Comparison of ENCODE assay signal across 20 cellular contexts in the genomic region with DNA sequence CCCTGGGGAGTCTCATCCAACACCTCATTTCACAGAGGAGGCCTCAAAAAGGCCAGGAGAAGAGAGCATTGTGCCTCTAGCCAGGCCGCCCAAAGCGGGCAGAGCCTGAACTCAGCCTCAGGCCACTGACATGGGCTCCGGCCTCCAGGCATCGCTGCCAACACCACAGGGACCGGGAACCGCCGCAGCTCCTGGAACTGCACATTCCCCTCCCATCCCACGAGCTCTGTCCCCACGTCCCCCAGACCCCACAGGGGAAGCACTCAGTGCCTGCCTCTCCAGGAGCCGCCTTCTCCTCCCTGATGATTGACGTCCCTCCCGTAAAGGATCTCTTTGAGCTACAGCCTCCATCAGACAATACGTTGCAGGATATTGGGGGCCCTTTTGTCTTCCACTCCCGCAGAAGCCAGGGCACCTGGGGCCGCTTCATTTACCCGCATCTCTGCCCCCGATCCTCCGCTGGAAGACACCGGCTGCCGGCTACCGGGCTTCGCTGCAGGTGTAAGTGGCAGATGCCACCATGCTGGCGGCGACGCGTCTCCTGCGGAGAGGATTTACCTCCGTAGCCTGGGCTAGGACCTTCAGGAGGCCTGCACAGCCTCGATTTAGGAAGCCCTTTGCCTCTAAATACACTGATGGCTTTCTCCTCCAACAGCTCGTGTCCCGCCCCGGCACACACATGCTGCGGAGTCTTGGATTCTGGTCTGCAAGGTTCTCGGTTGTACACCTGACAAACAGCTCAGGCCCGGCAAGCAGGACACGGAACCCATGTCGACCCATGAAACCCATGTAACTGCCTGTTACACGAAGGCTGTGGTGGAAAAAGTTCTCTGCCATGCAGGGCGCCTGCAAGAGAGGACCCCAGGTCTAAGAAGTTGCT.
DNase-seq lines count a peak whose midpoint lies in the region; ATAC-seq, FAIRE-seq and TF ChIP-seq lines count a peak whose summit lies in the region.
"Had no signal": no experiment of that assay in that cellular context is flagged by ENCODE, and none has a peak within 500 bp of the region (broad histone marks: within the 10 kb centered on the region; RNA-seq: fewer than 3 reads in every experiment).

No MANE protein-coding gene starts in this region.

- no peaks in the 10 kb centered on the region for H3K79me2 ChIP-seq in astrocyte (ENCODE audit: insufficient read depth, low read length)

- H3K9me3 ChIP-seq in astrocyte (ENCODE audit: insufficient read depth, low read depth, low read length) (no peaks in the 10 kb centered on the region), endodermal cell (ENCODE audit: control insufficient read depth, low read length) (no peaks in the 10 kb centered on the region)
- H3K9me3 ChIP-seq: BLaER1, Caco-2 had no signal

- ATAC-seq in GM18861 (IDR thresholded peaks at IDR 0.05; ENCODE audit: unreplicated experiment) (no peak), HG03159 (IDR thresholded peaks at IDR 0.05; ENCODE audit: unreplicated experiment) (no peak)
- ATAC-seq: CD8-positive, alpha-beta T cell; GM23338 had no signal

- no peaks in the 10 kb centered on the region for H3K4me1 Mint-ChIP-seq in astrocyte (ENCODE audit: low read depth, unreplicated experiment)
- H3K4me1 Mint-ChIP-seq in endodermal cell = peaks cover 3% of the 10 kb centered on the region
- H3K4me1 Mint-ChIP-seq in progenitor cell of endocrine pancreas (ENCODE audit: low read depth) = peaks cover 11% of the 10 kb centered on the region
- H3K4me1 Mint-ChIP-seq: B cell; CD4-positive, CD25-positive, alpha-beta regulatory T cell; GM23338 had no signal

- H3K4me1 ChIP-seq in astrocyte (ENCODE audit: insufficient read depth, low read length) (no peaks in the 10 kb centered on the region), endodermal cell (ENCODE audit: control insufficient read depth, insufficient read depth, low read length) (peaks cover 3% of the 10 kb centered on the region)
- H3K4me1 ChIP-seq: Caco-2 had no signal

- H4K20me1 ChIP-seq in astrocyte (ENCODE audit: insufficient read depth, low read length) = no peaks in the 10 kb centered on the region
- H4K20me1 ChIP-seq: BLaER1 had no signal

- H3K36me3 Mint-ChIP-seq in astrocyte (ENCODE audit: low read depth, unreplicated experiment) = no peaks in the 10 kb centered on the region
- no peaks in the 10 kb centered on the region for H3K36me3 Mint-ChIP-seq in endodermal cell (ENCODE audit: low read depth)
- H3K36me3 Mint-ChIP-seq in progenitor cell of endocrine pancreas (ENCODE audit: insufficient read depth) = no peaks in the 10 kb centered on the region
- H3K36me3 Mint-ChIP-seq: CD4-positive, CD25-positive, alpha-beta regulatory T cell; CD8-positive, alpha-beta T cell had no signal

- no peaks in the 10 kb centered on the region for H3K9me3 Mint-ChIP-seq in astrocyte (ENCODE audit: unreplicated experiment)
- H3K9me3 Mint-ChIP-seq in endodermal cell = no peaks in the 10 kb centered on the region
- H3K9me3 Mint-ChIP-seq in progenitor cell of endocrine pancreas (ENCODE audit: low read depth) = no peaks in the 10 kb centered on the region
- H3K9me3 Mint-ChIP-seq: CD8-positive, alpha-beta T cell had no signal

- H3K9ac ChIP-seq in astrocyte (ENCODE audit: low read length) = no peak overlapping the region
- no peak overlapping the region for H3K9ac ChIP-seq in endodermal cell (ENCODE audit: extremely low read depth, low read length, poor library complexity, severe bottlenecking)
- H3K9ac ChIP-seq: BLaER1 had no signal

- no peaks in the 10 kb centered on the region for H3K36me3 ChIP-seq in astrocyte (ENCODE audit: insufficient read depth, low read length)
- H3K36me3 ChIP-seq in endodermal cell (ENCODE audit: control insufficient read depth, insufficient read depth, low read length) = no peaks in the 10 kb centered on the region
- H3K36me3 ChIP-seq: BLaER1 had no signal

- H3K27me3 ChIP-seq in astrocyte (ENCODE audit: insufficient read depth, low read length) = no peaks in the 10 kb centered on the region
- H3K27me3 ChIP-seq in endodermal cell (ENCODE audit: control insufficient read depth, insufficient read depth, low read length, poor library complexity, severe bottlenecking) = no peaks in the 10 kb centered on the region
- H3K27me3 ChIP-seq: BLaER1 had no signal

- DNase-seq in astrocyte (ENCODE audit: low read depth) (no peak), endodermal cell (peak; percentile 38), progenitor cell of endocrine pancreas (ENCODE audit: low spot score, unreplicated experiment) (no peak), ACHN (no peak)
- DNase-seq: Caco-2; CD4-positive, CD25-positive, alpha-beta regulatory T cell; CD8-positive, alpha-beta T cell; DMS153; DND-41; HCEC 1CT had no signal

- FAIRE-seq in astrocyte (lab: Jason Lieb, UNC) = no peak
- FAIRE-seq: G401.6, GM12892, GM19239, H54 had no signal

- no peak overlapping the region for H3K4me3 Mint-ChIP-seq in astrocyte (ENCODE audit: unreplicated experiment)
- no peak overlapping the region for H3K4me3 Mint-ChIP-seq in endodermal cell
- H3K4me3 Mint-ChIP-seq in progenitor cell of endocrine pancreas (ENCODE audit: low read depth) = no peak overlapping the region
- H3K4me3 Mint-ChIP-seq: B cell; CD4-positive, CD25-positive, alpha-beta regulatory T cell; CD8-positive, alpha-beta T cell; GM23338 had no signal

- H3K27ac Mint-ChIP-seq in astrocyte (ENCODE audit: unreplicated experiment) (peak overlapping the region; percentile 7), endodermal cell (no peak overlapping the region), progenitor cell of endocrine pancreas (peak overlapping the region; percentile 37)
- H3K27ac Mint-ChIP-seq: B cell; CD4-positive, CD25-positive, alpha-beta regulatory T cell; CD8-positive, alpha-beta T cell; GM23338 had no signal

- WGBS in endodermal cell (ENCODE audit: insufficient coverage in 1 of 2, insufficient read length in 1 of 2), 2 experiments = 90 to 95% methylated on average over 29 to 39 of the region's 39 CpGs

- H3K27me3 Mint-ChIP-seq in astrocyte (ENCODE audit: low read depth, unreplicated experiment) = no peaks in the 10 kb centered on the region
- H3K27me3 Mint-ChIP-seq in endodermal cell (ENCODE audit: insufficient read depth) = no peaks in the 10 kb centered on the region
- no peaks in the 10 kb centered on the region for H3K27me3 Mint-ChIP-seq in progenitor cell of endocrine pancreas
- H3K27me3 Mint-ChIP-seq: B cell; CD4-positive, CD25-positive, alpha-beta regulatory T cell had no signal

- H2AFZ ChIP-seq in astrocyte (ENCODE audit: low read depth, low read length) = no peak overlapping the region
- H2AFZ ChIP-seq: GM23338 had no signal

- in situ Hi-C loops in ACHN (cut with HindIII; ENCODE audit: low pct_ligation_motif_present, low pct_unique_long_range_greater_than_20kb, low sequenced_read_pairs) = no loop called here

- no peak overlapping the region for H3K4me3 ChIP-seq in astrocyte (ENCODE audit: insufficient read depth, low read depth, low read length)
- no peak overlapping the region for H3K4me3 ChIP-seq in endodermal cell (ENCODE audit: low read length)
- H3K4me3 ChIP-seq: BLaER1, GM23338 had no signal

- no peak overlapping the region for H3K27ac ChIP-seq in astrocyte (ENCODE audit: low read depth, low read length)
- H3K27ac ChIP-seq in endodermal cell (ENCODE audit: low read depth, low read length) = no peak overlapping the region
- H3K27ac ChIP-seq: BLaER1, C4-2B had no signal

- no peak overlapping the region for H3K4me2 ChIP-seq in astrocyte (ENCODE audit: low read length)
- H3K4me2 ChIP-seq: BLaER1, GM23338 had no signal

- TF ChIP-seq CTCF in astrocyte (IDR thresholded peaks at IDR 0.05; ENCODE audit: insufficient read depth, low read depth, low read length) = no peak
- TF ChIP-seq CTCF in endodermal cell (conservative IDR thresholded peaks at IDR 0.05) = no peak
- TF ChIP-seq CTCF in progenitor cell of endocrine pancreas (IDR thresholded peaks at IDR 0.05; ENCODE audit: unreplicated experiment) = no peak
